In the genomic region with DNA sequence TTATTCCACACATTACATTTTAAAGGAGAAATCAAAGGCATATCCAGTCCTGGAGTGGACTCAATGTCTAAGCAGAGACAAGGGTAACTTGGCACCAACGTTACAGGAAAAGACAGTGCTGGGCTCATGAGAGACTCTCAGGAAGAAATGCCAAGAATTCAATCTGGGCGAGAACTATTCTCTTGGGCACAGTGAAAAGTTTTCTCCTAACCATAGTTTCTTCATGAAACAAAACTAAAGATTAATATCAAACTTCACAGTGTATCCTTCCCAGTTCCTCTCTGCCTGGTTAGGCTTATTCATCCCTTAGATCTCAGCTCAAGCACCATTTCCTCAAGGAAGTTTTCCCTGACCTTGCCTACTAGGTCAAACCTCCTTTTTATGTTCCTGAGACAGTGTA, we compare ENCODE assay signal across 1 cellular context.
TF ChIP-seq lines count a peak whose summit lies in the region.

No MANE protein-coding gene starts in this region.

TF ChIP-seq in H1, 55 proteins besides CTCF, POLR2A, EP300 and RAD21 (continued from another document):
- no peak for TF ChIP-seq HDAC2 (IDR thresholded peaks at IDR 0.05; ENCODE audit: borderline replicate concordance in 1 of 2, low read depth in 2 of 2, low read length in 2 of 2)
- TF ChIP-seq SAP30 (IDR thresholded peaks at IDR 0.05; ENCODE audit: insufficient read depth, insufficient replicate concordance, low read length), result no peak
- TF ChIP-seq CBX8 (IDR thresholded peaks at IDR 0.05; ENCODE audit: borderline replicate concordance, low read depth, low read length), result no peak
- no peak for TF ChIP-seq EZH2 (IDR thresholded peaks at IDR 0.05; ENCODE audit: low read depth, low read length, severe bottlenecking)
- TF ChIP-seq ASH2L (IDR thresholded peaks at IDR 0.05; ENCODE audit: low read length), result no peak
- TF ChIP-seq NRF1 (IDR thresholded peaks at IDR 0.05; ENCODE audit: low read depth, low read length), result no peak
- TF ChIP-seq NANOG (IDR thresholded peaks at IDR 0.05; ENCODE audit: insufficient read depth, low read depth, low read length, poor library complexity, severe bottlenecking), result no peak
- TF ChIP-seq RBBP5 (IDR thresholded peaks at IDR 0.05; ENCODE audit: borderline replicate concordance, low read depth, low read length), result no peak
- TF ChIP-seq CREB1 (IDR thresholded peaks at IDR 0.05), result no peak
- no peak for TF ChIP-seq TEAD4 (IDR thresholded peaks at IDR 0.05; ENCODE audit: low read depth, low read length)
- no peak for TF ChIP-seq PHF8 (conservative IDR thresholded peaks at IDR 0.05; ENCODE audit: low read depth, low read length)
- TF ChIP-seq KDM4A (IDR thresholded peaks at IDR 0.05; ENCODE audit: low read depth, low read length, severe bottlenecking), result no peak
